In the genomic region with DNA sequence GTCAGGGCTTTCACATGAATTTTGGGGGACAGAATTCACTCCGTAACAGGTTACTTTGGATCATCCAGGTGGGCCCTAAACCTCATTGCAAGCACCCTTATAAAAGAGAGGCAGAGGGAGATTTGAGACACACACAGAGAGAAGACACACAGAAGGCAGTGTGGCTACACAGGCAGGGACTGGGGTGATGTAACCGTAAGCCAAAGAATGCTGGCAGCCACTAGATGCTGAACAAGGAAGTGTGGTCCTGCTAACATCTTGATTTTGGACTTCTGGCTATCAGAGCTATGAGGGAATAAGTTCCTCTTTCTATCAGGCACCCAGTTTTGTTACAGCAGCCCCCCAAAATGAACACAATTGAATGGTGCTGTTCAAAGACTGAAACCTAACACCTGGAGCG, we compare ENCODE assay signal across 1 cellular context.
TF ChIP-seq lines count a peak whose summit lies in the region.

No MANE protein-coding gene starts in this region.

TF ChIP-seq in H1, 55 proteins besides CTCF, POLR2A, EP300 and RAD21 (continued from another document):
- TF ChIP-seq YY1 (IDR thresholded peaks at IDR 0.05; ENCODE audit: low read depth, low read length), result no peak
